Comparison of ENCODE assay signal across 10 cellular contexts in genomic region chr22:23565288-23565941, GRCh38. TPM values are rescaled to one million over a fixed set of nuclear protein-coding genes. Genes with fewer than 3 reads are reported as not detected.
DNase-seq lines count a peak whose midpoint lies in the region; ATAC-seq, FAIRE-seq and TF ChIP-seq lines count a peak whose summit lies in the region.
"Had no signal": no experiment of that assay in that cellular context is flagged by ENCODE, and none has a peak within 500 bp of the region (broad histone marks: within the 10 kb centered on the region; RNA-seq: fewer than 3 reads in every experiment).

No MANE protein-coding gene starts in this region.

- CTCF ChIA-PET in Caco-2 (lab: Charles Lee), result no interaction called here

- H3K36me3 ChIP-seq in Caco-2 (ENCODE audit: control insufficient read depth, insufficient read depth, low read length), result no peaks in the 10 kb centered on the region
- H3K36me3 ChIP-seq in astrocyte (ENCODE audit: insufficient read depth, low read length), result no peaks in the 10 kb centered on the region
- H3K36me3 ChIP-seq in right lobe of liver, result no peaks in the 10 kb centered on the region

- H3K27ac ChIP-seq in astrocyte (ENCODE audit: low read depth, low read length), result no peak overlapping the region
- H3K27ac ChIP-seq in right lobe of liver, result no peak overlapping the region

- DNase-seq in Caco-2 (peak in 1 of 2 experiments; percentile 29), astrocyte (ENCODE audit: low read depth) (no peak), right lobe of liver (peak in 1 of 3 donors; percentile 38), urothelium cell line (ENCODE audit: low spot score) (peak; percentile 58), SIG-M5 treated with dmso at 0.1 percent for 504 hours (lab: John Stamatoyannopoulos, UW; ENCODE audit: unreplicated experiment) (no peak)
- DNase-seq in stimulated activated CD8-positive, alpha-beta memory T cell treated with anti-CD3 and anti-CD28 coated beads, Interleukin-4, amount 100 ng/mL, for 48 hours, result no peak

- intact Hi-C loops in Caco-2 (cut with micrococcal nuclease; ENCODE audit: unreplicated experiment), result no loop called here
- intact Hi-C loops in right lobe of liver (cut with DNase I), result no loop called here

- H3K9me3 ChIP-seq in Caco-2 (no peaks in the 10 kb centered on the region), astrocyte (ENCODE audit: insufficient read depth, low read depth, low read length) (no peaks in the 10 kb centered on the region), right lobe of liver (no peaks in the 10 kb centered on the region)

- H3K9me3 Mint-ChIP-seq in Caco-2 (ENCODE audit: unreplicated experiment) (no peaks in the 10 kb centered on the region), IgD-negative memory B cell (no peaks in the 10 kb centered on the region), astrocyte (ENCODE audit: unreplicated experiment) (no peaks in the 10 kb centered on the region)

- FAIRE-seq in astrocyte (lab: Jason Lieb, UNC) (no peak), urothelium cell line (lab: Jason Lieb, UNC) (no peak)

- POLR2A ChIA-PET in Caco-2 (lab: Charles Lee), result no interaction called here

- no peak for TF ChIP-seq POLR2A in right lobe of liver (IDR thresholded peaks at IDR 0.05)

- H3K27me3 ChIP-seq in Caco-2 (replicated peaks; ENCODE audit: control insufficient read depth, insufficient read depth, low read length) (no peaks in the 10 kb centered on the region), astrocyte (ENCODE audit: insufficient read depth, low read length) (peaks cover 18% of the 10 kb centered on the region), right lobe of liver (no peaks in the 10 kb centered on the region)

- H3K4me1 Mint-ChIP-seq in Caco-2 (ENCODE audit: low read depth, unreplicated experiment) (peaks cover 5% of the 10 kb centered on the region), IgD-negative memory B cell (peaks cover 0 to 6% (median 4%) of the 10 kb centered on the region in 3 donors), astrocyte (ENCODE audit: low read depth, unreplicated experiment) (peaks cover 7% of the 10 kb centered on the region)

- H2AFZ ChIP-seq in astrocyte (ENCODE audit: low read depth, low read length), result peak overlapping the region; percentile 47

- no peaks in the 10 kb centered on the region for H3K79me2 ChIP-seq in astrocyte (ENCODE audit: insufficient read depth, low read length)

- H3K4me3 ChIP-seq in Caco-2 (ENCODE audit: low read depth, low read length) (peak overlapping the region; percentile 39), astrocyte (ENCODE audit: insufficient read depth, low read depth, low read length) (no peak overlapping the region), right lobe of liver (peak overlapping the region; percentile 32 to 51 (median 50))

- H3K4me3 Mint-ChIP-seq in Caco-2 (ENCODE audit: unreplicated experiment), result peak overlapping the region; percentile 65
- peak overlapping the region in 3 of 4 donors; percentile 80 to 93 (median 89) for H3K4me3 Mint-ChIP-seq in IgD-negative memory B cell
- peak overlapping the region; percentile 81 for H3K4me3 Mint-ChIP-seq in astrocyte (ENCODE audit: unreplicated experiment)

- no peaks in the 10 kb centered on the region for H4K20me1 ChIP-seq in astrocyte (ENCODE audit: insufficient read depth, low read length)

- H3K9ac ChIP-seq in astrocyte (ENCODE audit: low read length), result no peak overlapping the region

- ATAC-seq in right lobe of liver, result peak; percentile 73 to 82 (median 77)
- ATAC-seq in GM21423 (IDR thresholded peaks at IDR 0.05; ENCODE audit: unreplicated experiment), result no peak

- 16% methylated on average over 10 of the region's 12 CpGs for WGBS in right lobe of liver (ENCODE audit: insufficient coverage, low coverage, low lambda C conversion rate, missing lambda C conversion rate)

- H3K4me1 ChIP-seq in Caco-2 (no peaks in the 10 kb centered on the region), astrocyte (ENCODE audit: insufficient read depth, low read length) (no peaks in the 10 kb centered on the region), right lobe of liver (peaks cover 0 to 8% (median 0%) of the 10 kb centered on the region in 4 donors)

- BruUV-seq in Caco-2 (replicated peaks; lab: Mats Ljungman, UMichigan), result no TSS peak

- H3K36me3 Mint-ChIP-seq in Caco-2 (ENCODE audit: insufficient read depth, unreplicated experiment), result no peaks in the 10 kb centered on the region
- H3K36me3 Mint-ChIP-seq in IgD-negative memory B cell, result no peaks in the 10 kb centered on the region
- H3K36me3 Mint-ChIP-seq in astrocyte (ENCODE audit: low read depth, unreplicated experiment), result peaks cover 2% of the 10 kb centered on the region

- TF ChIP-seq CTCF in Caco-2 (IDR thresholded peaks at IDR 0.05; ENCODE audit: insufficient read depth in 1 of 2, low read depth in 1 of 2, low read length in 1 of 2, severe bottlenecking in 1 of 2, unreplicated experiment in 1 of 2) (no peak), astrocyte (IDR thresholded peaks at IDR 0.05; ENCODE audit: insufficient read depth, low read depth, low read length) (no peak), right lobe of liver (IDR thresholded peaks at IDR 0.05) (no peak)

- H3K27ac Mint-ChIP-seq in Caco-2 (ENCODE audit: unreplicated experiment), result no peak overlapping the region
- H3K27ac Mint-ChIP-seq in IgD-negative memory B cell, result no peak overlapping the region
- H3K27ac Mint-ChIP-seq in astrocyte (ENCODE audit: unreplicated experiment), result no peak overlapping the region

- H3K27me3 Mint-ChIP-seq in Caco-2 (ENCODE audit: insufficient read depth, unreplicated experiment), result no peaks in the 10 kb centered on the region
- peaks cover 33% of the 10 kb centered on the region for H3K27me3 Mint-ChIP-seq in IgD-negative memory B cell
- peaks cover 49% of the 10 kb centered on the region for H3K27me3 Mint-ChIP-seq in astrocyte (ENCODE audit: low read depth, unreplicated experiment)

- peak overlapping the region; percentile 73 for H3K4me2 ChIP-seq in astrocyte (ENCODE audit: low read length)

RNA-seq across cellular contexts. Expression of gene IGLL1, which starts 14.7 kb away (rescaled TPM):
- not detected in 2 replicates for total RNA-seq in Caco-2 (2022)
- not detected for polyA plus RNA-seq in IgD-negative memory B cell
- not detected in 2 replicates for total RNA-seq in astrocyte
- not detected for total RNA-seq in right lobe of liver
- total RNA-seq: fibroblast of lung, urinary bladder had no signal
- polyA plus RNA-seq: fibroblast of lung, urinary bladder had no signal
